In the genomic region with DNA sequence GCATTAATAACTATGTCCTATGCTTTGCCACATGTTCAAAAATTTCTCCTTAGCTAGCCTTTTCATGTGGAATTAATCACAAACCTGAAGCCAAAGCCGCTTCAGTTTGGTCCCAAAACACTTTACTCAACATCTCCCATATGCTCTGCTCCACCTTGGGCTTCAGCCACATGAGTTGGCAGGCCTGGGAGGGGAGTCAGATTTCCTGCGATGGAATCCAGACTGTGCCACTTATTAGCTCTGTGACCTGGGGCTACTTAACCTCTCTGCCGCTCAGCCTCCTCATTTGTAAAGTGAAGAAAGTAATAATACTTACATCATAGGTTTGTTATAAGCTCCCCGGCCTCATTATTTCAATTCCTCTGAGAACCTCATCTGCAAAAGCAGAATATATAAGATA, we compare ENCODE assay signal across 20 cellular contexts.
DNase-seq lines count a peak whose midpoint lies in the region; ATAC-seq and TF ChIP-seq lines count a peak whose summit lies in the region.
"Had no signal": no experiment of that assay in that cellular context is flagged by ENCODE, and none has a peak within 500 bp of the region (broad histone marks: within the 10 kb centered on the region; RNA-seq: fewer than 3 reads in every experiment).

No MANE protein-coding gene starts in this region.

- no peaks in the 10 kb centered on the region for H3K36me3 Mint-ChIP-seq in MCF 10A (ENCODE audit: insufficient read depth, unreplicated experiment)
- H3K36me3 Mint-ChIP-seq: CD14-positive monocyte, IgD-negative memory B cell, immature natural killer cell had no signal

- H3K27ac Mint-ChIP-seq in MCF 10A (ENCODE audit: low read depth, unreplicated experiment): no peak overlapping the region
- H3K27ac Mint-ChIP-seq: CD14-positive monocyte, IgD-negative memory B cell, immature natural killer cell had no signal

- dilution Hi-C loops in mammary epithelial cell (cut with HindIII; ENCODE audit: low sequenced_read_pairs): no loop called here

- H3K27ac ChIP-seq in mammary epithelial cell (ENCODE audit: insufficient read depth, low read depth, low read length): no peak overlapping the region
- H3K27ac ChIP-seq in hepatocyte: peak overlapping the region; percentile 18
- no peak overlapping the region for H3K27ac ChIP-seq in upper lobe of left lung
- no peak overlapping the region for H3K27ac ChIP-seq in transverse colon

- no peaks in the 10 kb centered on the region for H4K20me1 ChIP-seq in mammary epithelial cell (ENCODE audit: insufficient read depth, low read length)
- no peaks in the 10 kb centered on the region for H4K20me1 ChIP-seq in hepatocyte (ENCODE audit: insufficient read depth, poor library complexity, severe bottlenecking)

- ATAC-seq in upper lobe of left lung (ENCODE audit: low FRiP score in 2 of 2): peak; percentile 49 to 62
- ATAC-seq: GM12878 had no signal

- H3K4me3 Mint-ChIP-seq in MCF 10A (ENCODE audit: unreplicated experiment): no peak overlapping the region
- H3K4me3 Mint-ChIP-seq: CD14-positive monocyte, IgD-negative memory B cell, immature natural killer cell had no signal

- intact Hi-C loops in MCF 10A (cut with micrococcal nuclease) (no loop called here), mammary epithelial cell (cut with micrococcal nuclease) (no loop called here), transverse colon (cut with DNase I; ENCODE audit: low total_unique reads) (no loop called here)

- no peaks in the 10 kb centered on the region for H3K4me1 Mint-ChIP-seq in MCF 10A (ENCODE audit: insufficient read depth, unreplicated experiment)
- H3K4me1 Mint-ChIP-seq: CD14-positive monocyte, immature natural killer cell had no signal

- TF ChIP-seq POLR2A in upper lobe of left lung (IDR thresholded peaks at IDR 0.05): no peak
- TF ChIP-seq POLR2A in transverse colon (IDR thresholded peaks at IDR 0.05): no peak

- H3K9me3 ChIP-seq in mammary epithelial cell (replicated peaks; ENCODE audit: insufficient read depth, low read length): no peaks in the 10 kb centered on the region
- H3K9me3 ChIP-seq in hepatocyte (ENCODE audit: low read depth): no peaks in the 10 kb centered on the region
- no peaks in the 10 kb centered on the region for H3K9me3 ChIP-seq in upper lobe of left lung
- no peaks in the 10 kb centered on the region for H3K9me3 ChIP-seq in transverse colon

- H3K4me2 ChIP-seq in mammary epithelial cell (ENCODE audit: insufficient read depth, low read depth, low read length) (no peak overlapping the region), hepatocyte (no peak overlapping the region)

- TF ChIP-seq CTCF in MCF 10A (IDR thresholded peaks at IDR 0.05; ENCODE audit: unreplicated experiment) (no peak), mammary epithelial cell (conservative IDR thresholded peaks at IDR 0.05 in 1 of 2, IDR thresholded peaks at IDR 0.05 in 1 of 2; ENCODE audit: extremely low read depth in 1 of 2, insufficient read depth in 1 of 2, low read depth in 1 of 2, low read length in 2 of 2) (no peak), epithelial cell of esophagus (IDR thresholded peaks at IDR 0.05; ENCODE audit: insufficient read depth, low read depth, low read length, missing control alignments) (no peak), hepatocyte (IDR thresholded peaks at IDR 0.05; ENCODE audit: poor library complexity) (no peak), upper lobe of left lung (IDR thresholded peaks at IDR 0.05) (no peak), transverse colon (IDR thresholded peaks at IDR 0.05) (no peak)

- no peaks in the 10 kb centered on the region for H3K9me3 Mint-ChIP-seq in MCF 10A (ENCODE audit: unreplicated experiment)
- H3K9me3 Mint-ChIP-seq: IgD-negative memory B cell had no signal

- CTCF ChIA-PET in MCF 10A (lab: Yijun Ruan, JAX): interaction anchor here (0.7 kb wide), 1 partner anchor 36 kb away, joined by 3 read pairs; no protein-coding TSS in a partner anchor
- CTCF ChIA-PET in mammary epithelial cell (lab: Charles Lee; ENCODE audit: low non-redundant PET): no interaction called here

- 22% methylated on average over 4 of the region's 4 CpGs for WGBS in mammary epithelial cell (ENCODE audit: low coverage, missing lambda C conversion rate)
- WGBS in hepatocyte (ENCODE audit: low lambda C conversion rate, missing lambda C conversion rate): 44% methylated on average over 4 of the region's 4 CpGs
- WGBS in upper lobe of left lung, 2 donors: 74 to 79% methylated on average over 4 of the region's 4 CpGs
- WGBS in transverse colon (ENCODE audit: low coverage in 1 of 2), 2 donors: 58 to 77% methylated on average over 2 to 4 of the region's 4 CpGs

- no peaks in the 10 kb centered on the region for H3K9me2 ChIP-seq in hepatocyte (replicated peaks; ENCODE audit: insufficient read depth)

- H3K27me3 ChIP-seq in mammary epithelial cell (ENCODE audit: insufficient read depth, low read length) (peaks cover 3% of the 10 kb centered on the region), hepatocyte (no peaks in the 10 kb centered on the region), upper lobe of left lung (no peaks in the 10 kb centered on the region), transverse colon (no peaks in the 10 kb centered on the region)

- no peaks in the 10 kb centered on the region for H3K79me2 ChIP-seq in mammary epithelial cell (ENCODE audit: insufficient read depth, low read length)
- H3K79me2 ChIP-seq in hepatocyte: no peaks in the 10 kb centered on the region

- H3K4me3 ChIP-seq in mammary epithelial cell (replicated peaks in 1 of 3; ENCODE audit: insufficient read depth in 1 of 3, low read depth in 2 of 3, low read length in 3 of 3): no peak overlapping the region
- H3K4me3 ChIP-seq in epithelial cell of esophagus (ENCODE audit: low read length): no peak overlapping the region
- H3K4me3 ChIP-seq in hepatocyte: no peak overlapping the region
- H3K4me3 ChIP-seq in upper lobe of left lung: no peak overlapping the region
- no peak overlapping the region for H3K4me3 ChIP-seq in transverse colon
- H3K4me3 ChIP-seq: GM12878 had no signal

- H3K36me3 ChIP-seq in mammary epithelial cell (ENCODE audit: insufficient read depth, low read length): no peaks in the 10 kb centered on the region
- H3K36me3 ChIP-seq in hepatocyte (replicated peaks; ENCODE audit: insufficient read depth, low read depth): no peaks in the 10 kb centered on the region
- no peaks in the 10 kb centered on the region for H3K36me3 ChIP-seq in upper lobe of left lung
- H3K36me3 ChIP-seq in transverse colon: no peaks in the 10 kb centered on the region

- no peak overlapping the region for H2AFZ ChIP-seq in mammary epithelial cell (ENCODE audit: low read depth, low read length)
- H2AFZ ChIP-seq in hepatocyte: no peak overlapping the region

- no peak overlapping the region for H3K9ac ChIP-seq in mammary epithelial cell (ENCODE audit: insufficient read depth, low read length)

- no peaks in the 10 kb centered on the region for H3K27me3 Mint-ChIP-seq in MCF 10A (ENCODE audit: insufficient read depth, unreplicated experiment)

- H3K4me1 ChIP-seq in mammary epithelial cell (ENCODE audit: insufficient read depth, low read length) (no peaks in the 10 kb centered on the region), hepatocyte (ENCODE audit: insufficient read depth) (peaks cover 24% of the 10 kb centered on the region), upper lobe of left lung (no peaks in the 10 kb centered on the region), transverse colon (no peaks in the 10 kb centered on the region)

- TF ChIP-seq EP300 in upper lobe of left lung (IDR thresholded peaks at IDR 0.05) (no peak), transverse colon (IDR thresholded peaks at IDR 0.05; ENCODE audit: low read depth) (no peak)

- BruUV-seq in MCF 10A (replicated peaks; lab: Mats Ljungman, UMichigan) (no TSS peak), mammary epithelial cell (replicated peaks; lab: Mats Ljungman, UMichigan) (no TSS peak)

- POLR2A ChIA-PET in MCF 10A (lab: Yijun Ruan, JAX): interaction anchor here (0.7 kb wide), 1 partner anchor 70 kb away, joined by 4 read pairs; no protein-coding TSS in a partner anchor

- peak; percentile 5 for DNase-seq in MCF 10A (ENCODE audit: unreplicated experiment)
- no peak for DNase-seq in mammary epithelial cell
- DNase-seq in epithelial cell of esophagus (ENCODE audit: low read depth): peak; percentile 2
- no peak for DNase-seq in hepatocyte (ENCODE audit: low spot score)
- no peak for DNase-seq in upper lobe of left lung
- no peak for DNase-seq in retina
- DNase-seq in stimulated activated CD4-positive, alpha-beta T cell treated with anti-CD3 and anti-CD28 coated beads, Interleukin-12 subunit alpha, Interleukin-12 subunit beta, amount 100 ng/mL, for 4 hours: no peak
- no peak for DNase-seq in transverse colon
- DNase-seq: 8988T; activated CD4-positive, alpha-beta T cell treated with anti-CD3 and anti-CD28 coated beads for 4 hours; activated naive CD4-positive, alpha-beta T cell treated with Interleukin-2 at 50 U/mL for 16 hours; foreskin melanocyte; HCEC 1CT; immature natural killer cell; midbrain; stimulated activated CD4-positive, alpha-beta T cell treated with anti-CD3 and anti-CD28 coated beads, Interleukin-4, amount 100 ng/mL, for 4 hours; T1000 had no signal

- in situ Hi-C loops in mammary epithelial cell (cut with MboI; ENCODE audit: low sequenced_read_pairs in 2 of 2): no loop called here
- in situ Hi-C loops in transverse colon (cut with MboI; ENCODE audit: low pct_ligation_motif_present in 1 of 4, low pct_unique_long_range_greater_than_20kb in 1 of 4, low sequenced_read_pairs in 3 of 4): no loop called here

Comparison
In these comparisons a context has a peak if more than half of its experiments do, and no peak if none do; other contexts are left out.
1. DNase-seq: peak in MCF 10A (single experiment) and epithelial cell of esophagus (single experiment); none in mammary epithelial cell (single experiment), hepatocyte (single experiment), upper lobe of left lung (0 of 2), retina (single experiment), stimulated activated CD4-positive, alpha-beta T cell treated with anti-CD3 and anti-CD28 coated beads, Interleukin-12 subunit alpha, Interleukin-12 subunit beta, amount 100 ng/mL, for 4 hours (single experiment) and transverse colon (single experiment).